Comparison of ENCODE assay signal across 24 cellular contexts in genomic region chr7:132154695-132155471, GRCh38.
"Had no signal": no experiment of that assay in that cellular context is flagged by ENCODE, and none has a peak within 500 bp of the region (broad histone marks: within the 10 kb centered on the region; RNA-seq: fewer than 3 reads in every experiment).

No MANE protein-coding gene starts in this region.

- H3K4me2 ChIP-seq: hepatocyte had no signal

- H3K4me3 ChIP-seq: esophagus muscularis mucosa, gastroesophageal sphincter, heart left ventricle, hepatocyte, left lung, psoas muscle, sigmoid colon, stomach, thyroid gland, vagina had no signal

- H2AFZ ChIP-seq: hepatocyte had no signal

- H3K4me3 Mint-ChIP-seq: dendritic cell treated with granulocyte-macrophage colony-stimulating factor and Interleukin-4, amounts not matched to agents 40 ng/mL and 50 ng/mL, for 4 days; naive thymus-derived CD8-positive, alpha-beta T cell; nephron progenitor cell; stimulated activated effector memory CD8-positive, alpha-beta T cell treated with anti-CD3 and anti-CD28 coated beads, Interleukin-12 subunit alpha, Interleukin-12 subunit beta, amount 100 ng/mL, for 72 hours had no signal

- H3K27me3 ChIP-seq: esophagus muscularis mucosa, gastroesophageal sphincter, heart left ventricle, hepatocyte, sigmoid colon, stomach, thyroid gland, vagina had no signal

- H3K4me1 Mint-ChIP-seq: naive thymus-derived CD8-positive, alpha-beta T cell; stimulated activated effector memory CD8-positive, alpha-beta T cell treated with anti-CD3 and anti-CD28 coated beads, Interleukin-12 subunit alpha, Interleukin-12 subunit beta, amount 100 ng/mL, for 72 hours had no signal

- H3K36me3 Mint-ChIP-seq: stimulated activated effector memory CD8-positive, alpha-beta T cell treated with anti-CD3 and anti-CD28 coated beads, Interleukin-12 subunit alpha, Interleukin-12 subunit beta, amount 100 ng/mL, for 72 hours had no signal

- DNase-seq: effector CD8-positive, alpha-beta T cell; foreskin keratinocyte; heart left ventricle; left cardiac atrium; left lung; mesenchymal stem cell; naive thymus-derived CD8-positive, alpha-beta T cell; nephron progenitor cell; nucleus accumbens; psoas muscle; right cardiac atrium; sigmoid colon; stimulated activated CD4-positive, alpha-beta T cell treated with anti-CD3 and anti-CD28 coated beads, Interleukin-2, amount 100 ng/mL, for 24 hours; stimulated activated CD4-positive, alpha-beta T cell treated with anti-CD3 and anti-CD28 coated beads, Interleukin-4, amount 100 ng/mL, for 24 hours; stimulated activated naive CD4-positive, alpha-beta T cell treated with Interleukin-2 at 50 U/mL for 16 hours; stomach; thyroid gland; trophoblast cell had no signal

- H3K9me3 Mint-ChIP-seq: dendritic cell treated with granulocyte-macrophage colony-stimulating factor and Interleukin-4, amounts not matched to agents 40 ng/mL and 50 ng/mL, for 4 days; naive thymus-derived CD8-positive, alpha-beta T cell had no signal

- H3K27ac ChIP-seq: esophagus muscularis mucosa, foreskin keratinocyte, gastroesophageal sphincter, heart left ventricle, hepatocyte, left lung, psoas muscle, sigmoid colon, stomach, thyroid gland, vagina had no signal

- ATAC-seq: foreskin keratinocyte; gastroesophageal sphincter; heart left ventricle; left cardiac atrium; left lung; naive thymus-derived CD8-positive, alpha-beta T cell; right cardiac atrium had no signal

- H3K4me1 ChIP-seq: esophagus muscularis mucosa, foreskin keratinocyte, gastroesophageal sphincter, heart left ventricle, left lung, psoas muscle, sigmoid colon, stomach, thyroid gland, vagina had no signal

- H3K9me3 ChIP-seq: esophagus muscularis mucosa, gastroesophageal sphincter, heart left ventricle, left lung, psoas muscle, sigmoid colon, stomach, thyroid gland, vagina had no signal

- H3K27ac Mint-ChIP-seq: dendritic cell treated with granulocyte-macrophage colony-stimulating factor and Interleukin-4, amounts not matched to agents 40 ng/mL and 50 ng/mL, for 4 days; nephron progenitor cell; stimulated activated effector memory CD8-positive, alpha-beta T cell treated with anti-CD3 and anti-CD28 coated beads, Interleukin-12 subunit alpha, Interleukin-12 subunit beta, amount 100 ng/mL, for 72 hours had no signal

- H3K79me2 ChIP-seq: hepatocyte had no signal

- H3K36me3 ChIP-seq: left lung, thyroid gland, vagina had no signal
